ENCODE assay signal across 8 cellular contexts in genomic region chr17:59830007-59830630, GRCh38.
DNase-seq lines count a peak whose midpoint lies in the region; ATAC-seq and TF ChIP-seq lines count a peak whose summit lies in the region.

No MANE protein-coding gene starts in this region.

- no peaks in the 10 kb centered on the region for H3K36me3 ChIP-seq in neuronal stem cell (replicated peaks in 1 of 2; ENCODE audit: control insufficient read depth in 2 of 2, insufficient read depth in 2 of 2, low read length in 2 of 2)

- no peak overlapping the region for H3K4me3 ChIP-seq in neuronal stem cell (ENCODE audit: low read length in 2 of 2)

- no peak overlapping the region for H2BK15ac ChIP-seq in neuronal stem cell (ENCODE audit: low read length)

- no peak overlapping the region for H2BK120ac ChIP-seq in neuronal stem cell (ENCODE audit: low read depth, low read length)

- CTCF ChIA-PET in activated B cell treated with CpG ODN at 0.5 μM for 24 hours (lab: Charles Lee): interaction anchor here (0.7 to 1.5 kb wide), 3 partner anchors 20 to 76 kb away, joined by 3 to 5 read pairs (median 3); no protein-coding TSS in a partner anchor

- no peaks in the 10 kb centered on the region for H3K9me3 Mint-ChIP-seq in activated B cell treated with CpG ODN at 0.5 μM for 24 hours
- no peaks in the 10 kb centered on the region for H3K9me3 Mint-ChIP-seq in stimulated activated memory B cell treated with anti-CD40 and anti-IgM and Interleukin-4, amounts not matched to agents 10 μg/mL and 1 μg/mL and 100 μg/mL, for 72 hours

- peaks cover 42% of the 10 kb centered on the region for H3K4me1 ChIP-seq in foreskin keratinocyte
- peaks cover 0 to 17% of the 10 kb centered on the region in 2 donors for H3K4me1 ChIP-seq in neuronal stem cell (ENCODE audit: control insufficient read depth in 2 of 2, insufficient read depth in 1 of 2, low read depth in 1 of 2, low read length in 2 of 2)

- no peak overlapping the region for H3K9ac ChIP-seq in neuronal stem cell (ENCODE audit: low read depth, low read length, poor library complexity)

- H3K4me2 ChIP-seq in neuronal stem cell (ENCODE audit: insufficient read depth, low read length, poor library complexity, severe bottlenecking): no peak overlapping the region

- TF ChIP-seq CTCF in activated B cell treated with CpG ODN at 0.5 μM for 24 hours (IDR thresholded peaks at IDR 0.05): no peak
- TF ChIP-seq CTCF in foreskin keratinocyte (conservative IDR thresholded peaks at IDR 0.05): no peak

- no CpG with 5 or more reads among the region's 3 CpGs for WGBS in neuronal stem cell (ENCODE audit: extremely low coverage in 2 of 2, insufficient read length in 2 of 2, insufficient replicate concordance in 1 of 2), 2 donors

- DNase-seq in HT1080 (ENCODE audit: low read depth): peak; percentile 77
- no peak for DNase-seq in activated B cell treated with CpG ODN at 0.5 μM for 24 hours
- DNase-seq in foreskin keratinocyte: peak; percentile 34 to 54
- DNase-seq in MV-4-11 (lab: John Stamatoyannopoulos, UW): no peak
- no peak for DNase-seq in effector CD8-positive, alpha-beta T cell (lab: John Stamatoyannopoulos, UW)
- DNase-seq in hypothalamus (lab: John Stamatoyannopoulos, UW): no peak
- no peak for DNase-seq in neuronal stem cell (ENCODE audit: low spot score)

- H3K14ac ChIP-seq in neuronal stem cell (ENCODE audit: low read length): no peak overlapping the region

- H2AFZ ChIP-seq in neuronal stem cell (ENCODE audit: low read length): no peak overlapping the region

- no peak overlapping the region for H2BK12ac ChIP-seq in neuronal stem cell (ENCODE audit: low read length)

- H3K23ac ChIP-seq in neuronal stem cell (ENCODE audit: low read depth, low read length, poor library complexity): no peak overlapping the region

- peak overlapping the region; percentile 98 for H3K27ac ChIP-seq in foreskin keratinocyte
- H3K27ac ChIP-seq in neuronal stem cell (replicated peaks; ENCODE audit: low read length): no peak overlapping the region

- H3K4ac ChIP-seq in neuronal stem cell (ENCODE audit: low read length): no peak overlapping the region

- no peaks in the 10 kb centered on the region for H3K9me3 ChIP-seq in neuronal stem cell (replicated peaks in 1 of 2; ENCODE audit: control insufficient read depth in 2 of 2, insufficient read depth in 1 of 2, low read depth in 1 of 2, low read length in 2 of 2)

- peaks cover 3% of the 10 kb centered on the region for H3K36me3 Mint-ChIP-seq in activated B cell treated with CpG ODN at 0.5 μM for 24 hours (ENCODE audit: low read depth)
- no peaks in the 10 kb centered on the region for H3K36me3 Mint-ChIP-seq in stimulated activated memory B cell treated with anti-CD40 and anti-IgM and Interleukin-4, amounts not matched to agents 10 μg/mL and 1 μg/mL and 100 μg/mL, for 72 hours

- no peaks in the 10 kb centered on the region for H3K27me3 Mint-ChIP-seq in activated B cell treated with CpG ODN at 0.5 μM for 24 hours
- H3K27me3 Mint-ChIP-seq in stimulated activated memory B cell treated with anti-CD40 and anti-IgM and Interleukin-4, amounts not matched to agents 10 μg/mL and 1 μg/mL and 100 μg/mL, for 72 hours: no peaks in the 10 kb centered on the region

- no peak overlapping the region for H3K18ac ChIP-seq in neuronal stem cell (ENCODE audit: low read length)

- no peak overlapping the region for H4K91ac ChIP-seq in neuronal stem cell (ENCODE audit: low read depth, low read length, poor library complexity)

- H3K4me3 Mint-ChIP-seq in activated B cell treated with CpG ODN at 0.5 μM for 24 hours: peak overlapping the region; percentile 81
- no peak overlapping the region for H3K4me3 Mint-ChIP-seq in stimulated activated memory B cell treated with anti-CD40 and anti-IgM and Interleukin-4, amounts not matched to agents 10 μg/mL and 1 μg/mL and 100 μg/mL, for 72 hours

- H4K8ac ChIP-seq in neuronal stem cell (ENCODE audit: low read depth, low read length): no peak overlapping the region

- no peak overlapping the region for H2BK5ac ChIP-seq in neuronal stem cell (ENCODE audit: low read length)

- no peaks in the 10 kb centered on the region for H3K79me1 ChIP-seq in neuronal stem cell (ENCODE audit: low read depth, low read length)

- POLR2A ChIA-PET in activated B cell treated with CpG ODN at 0.5 μM for 24 hours (lab: Charles Lee): interaction anchor here (1.3 to 8.0 kb wide), 5 partner anchors 22 to 76 kb away, joined by 4 to 154 read pairs (median 4); partner anchors contain the start of genes RPS6KB1 and TUBD1

- intact Hi-C loops in activated B cell treated with CpG ODN at 0.5 μM for 24 hours (cut with micrococcal nuclease): no loop called here

- H3K27ac Mint-ChIP-seq in activated B cell treated with CpG ODN at 0.5 μM for 24 hours: peak overlapping the region; percentile 88
- peak overlapping the region; percentile 97 for H3K27ac Mint-ChIP-seq in stimulated activated memory B cell treated with anti-CD40 and anti-IgM and Interleukin-4, amounts not matched to agents 10 μg/mL and 1 μg/mL and 100 μg/mL, for 72 hours

- H2AK5ac ChIP-seq in neuronal stem cell (ENCODE audit: low read depth, low read length): no peak overlapping the region

- H3K27me3 ChIP-seq in foreskin keratinocyte: no peaks in the 10 kb centered on the region
- H3K27me3 ChIP-seq in neuronal stem cell (ENCODE audit: control insufficient read depth in 3 of 3, insufficient read depth in 3 of 3, low read depth in 1 of 3, low read length in 3 of 3): no peaks in the 10 kb centered on the region

- no peak for ATAC-seq in activated B cell treated with CpG ODN at 0.5 μM for 24 hours (ENCODE audit: low read depth)
- no peak for ATAC-seq in foreskin keratinocyte
- ATAC-seq in stimulated activated memory B cell treated with anti-CD40 and anti-IgM and Interleukin-4, amounts not matched to agents 10 μg/mL and 1 μg/mL and 100 μg/mL, for 72 hours: no peak

- peaks cover 80% of the 10 kb centered on the region for H3K4me1 Mint-ChIP-seq in activated B cell treated with CpG ODN at 0.5 μM for 24 hours
- peaks cover 66% of the 10 kb centered on the region for H3K4me1 Mint-ChIP-seq in stimulated activated memory B cell treated with anti-CD40 and anti-IgM and Interleukin-4, amounts not matched to agents 10 μg/mL and 1 μg/mL and 100 μg/mL, for 72 hours

Comparison
In these comparisons a context has a peak if more than half of its experiments do, and no peak if none do; other contexts are left out.
1. DNase-seq: peak in HT1080 (single experiment) and foreskin keratinocyte (2 of 2); none in activated B cell treated with CpG ODN at 0.5 μM for 24 hours (single experiment), MV-4-11 (single experiment), effector CD8-positive, alpha-beta T cell (single experiment), hypothalamus (0 of 51) and neuronal stem cell (single experiment).